In genomic region chr3:46214751-46215352, GRCh38 we compare ENCODE assay signal across 8 cellular contexts. TPM values are rescaled to one million over a fixed set of nuclear protein-coding genes. Genes with fewer than 3 reads are reported as not detected.
DNase-seq lines count a peak whose midpoint lies in the region; ATAC-seq, FAIRE-seq and TF ChIP-seq lines count a peak whose summit lies in the region.

No MANE protein-coding gene starts in this region.

- no TSS peak for BruUV-seq in A673 (replicated peaks; lab: Mats Ljungman, UMichigan)

- no peaks in the 10 kb centered on the region for H3K9me3 ChIP-seq in A673 (ENCODE audit: low read depth, low read length, poor library complexity, severe bottlenecking)
- peaks cover 0 to 6% (median 0%) of the 10 kb centered on the region in 11 donors for H3K9me3 ChIP-seq in heart right ventricle

- intact Hi-C loops in A673 (cut with micrococcal nuclease; ENCODE audit: unreplicated experiment), result loop anchor here (10.0 kb wide), 1 partner anchor 160 kb away; the partner anchor contains the start of gene CCR5
- intact Hi-C loops in heart right ventricle (cut with DNase I), result loop anchor here in 1 of 10 donors (10.0 kb wide), 1 partner anchor 160 kb away; the partner anchor contains the start of gene CCR5
- intact Hi-C loops in posterior vena cava (cut with DNase I), result no loop called here

- H3K27me3 ChIP-seq in A673 (replicated peaks; ENCODE audit: insufficient read depth, low read depth, low read length, poor library complexity) (no peaks in the 10 kb centered on the region), heart right ventricle (peaks cover 0 to 27% (median 23%) of the 10 kb centered on the region in 7 donors)

- DNase-seq in A673 (ENCODE audit: low spot score) (no peak), GM12892 (ENCODE audit: insufficient read length) (no peak), NCI-H510A treated with DMSO at 0.1 percent for 48 hours (lab: John Stamatoyannopoulos, UW) (peak; percentile 68), erythroblast (lab: John Stamatoyannopoulos, UW) (peak; percentile 10 to 42), NCI-H774 (lab: John Stamatoyannopoulos, UW) (no peak), heart right ventricle (no peak), posterior vena cava (ENCODE audit: low spot score) (no peak)

- H3K36me3 ChIP-seq in A673 (ENCODE audit: insufficient read depth, low read length, poor library complexity, severe bottlenecking) (no peaks in the 10 kb centered on the region), heart right ventricle (no peaks in the 10 kb centered on the region)

- CTCF ChIA-PET in A673 (lab: Charles Lee), result no interaction called here

- H3K4me1 ChIP-seq in A673 (ENCODE audit: insufficient read depth, low read length, poor library complexity, severe bottlenecking), result no peaks in the 10 kb centered on the region
- peaks cover 0 to 26% (median 0%) of the 10 kb centered on the region in 9 donors for H3K4me1 ChIP-seq in heart right ventricle

- POLR2A ChIA-PET in A673 (lab: Charles Lee; ENCODE audit: low non-redundant PET), result no interaction called here

- 58 to 68% methylated on average over 1 of the region's 1 CpG for WGBS in heart right ventricle, 2 donors

- TF ChIP-seq CTCF in A673 (conservative IDR thresholded peaks at IDR 0.05; ENCODE audit: low read depth, low read length) (peak; percentile 31; the same call in 1 of the 2 replicates), heart right ventricle (IDR thresholded peaks at IDR 0.05) (peak in 2 of 9 donors; percentile 6 to 36)

- H3K4me3 ChIP-seq in A673 (ENCODE audit: low read depth, low read length, poor library complexity, severe bottlenecking) (no peak overlapping the region), heart right ventricle (no peak overlapping the region)

- TF ChIP-seq POLR2A in GM12892 (IDR thresholded peaks at IDR 0.05; ENCODE audit: low read depth, low read length) (no peak), erythroblast (IDR thresholded peaks at IDR 0.05; ENCODE audit: low read length) (no peak)

- peak; percentile 69 for FAIRE-seq in GM12892 (lab: Jason Lieb, UNC)

- ATAC-seq in HG02610 (IDR thresholded peaks at IDR 0.05; ENCODE audit: unreplicated experiment) (no peak), heart right ventricle (no peak)

- H3K27ac ChIP-seq in A673 (ENCODE audit: low read depth, low read length, poor library complexity, severe bottlenecking) (no peak overlapping the region), heart right ventricle (no peak overlapping the region)

RNA-seq across cellular contexts. Expression of gene CCR1, which starts 6.7 kb away (rescaled TPM):
- not detected in 2 replicates for total RNA-seq in A673 (2021)
- polyA plus RNA-seq in GM12892 (2012; ENCODE audit: missing spikeins), result 2.7 TPM
- total RNA-seq in heart right ventricle, result 10 to 100 TPM in 1 of 10 donors, 1 to 10 TPM in 7, under 1 TPM in 2; 0.66 to 24.9 (median 1.8) TPM
- polyA plus RNA-seq in heart right ventricle, result 1 to 10 TPM; 1.1 to 1.5 TPM
- total RNA-seq in posterior vena cava, result 10 to 100 TPM; 12.0 to 23.7 TPM

RNA-seq across cellular contexts. Expression of gene CCR3, which starts 27.4 kb away (rescaled TPM):
- total RNA-seq in A673 (2021) (not detected in 2 replicates), heart right ventricle (under 1 TPM in 2 of 10 donors, not detected in 8; 0.61 to 0.67 TPM), posterior vena cava (not detected)
- 0.66 TPM for polyA plus RNA-seq in GM12892 (2012; ENCODE audit: missing spikeins)
- polyA plus RNA-seq in heart right ventricle, result not detected

Comparison
In these comparisons a context has a peak if more than half of its experiments do, and no peak if none do; other contexts are left out.
1. DNase-seq: peak in NCI-H510A treated with DMSO at 0.1 percent for 48 hours (single experiment) and erythroblast (2 of 2); none in A673 (single experiment), GM12892 (single experiment), NCI-H774 (single experiment), heart right ventricle (0 of 2) and posterior vena cava (single experiment).